34 cellular contexts compared by ENCODE assay signal in genomic region chr13:71485913-71486312, GRCh38.
"Had no signal": no experiment of that assay in that cellular context is flagged by ENCODE, and none has a peak within 500 bp of the region (broad histone marks: within the 10 kb centered on the region; RNA-seq: fewer than 3 reads in every experiment).

No MANE protein-coding gene starts in this region.

- H3K27ac Mint-ChIP-seq: activated CD4-positive, alpha-beta memory T cell treated with anti-CD3 and anti-CD28 coated beads, Interleukin-2, amount 10 ng/mL, durations not matched to agents 7 days and 5 days; activated CD8-positive, alpha-beta memory T cell treated with anti-CD3 and anti-CD28 coated beads, Interleukin-2, amount 10 ng/mL, durations not matched to agents 7 days and 5 days; activated naive CD4-positive, alpha-beta T cell treated with anti-CD3 and anti-CD28 coated beads, Interleukin-2, amount 10 ng/mL, durations not matched to agents 7 days and 5 days; activated naive CD8-positive, alpha-beta T cell; activated naive CD8-positive, alpha-beta T cell treated with anti-CD3 and anti-CD28 coated beads, Interleukin-2, amount 50 U/mL, for 24 hours; T-cell; T-helper 17 cell had no signal

- DNase-seq: activated CD4-positive, alpha-beta memory T cell treated with anti-CD3 and anti-CD28 coated beads, Interleukin-2, amount 10 ng/mL, durations not matched to agents 7 days and 5 days; activated CD4-positive, alpha-beta T cell treated with anti-CD3 and anti-CD28 coated beads for 1 hour; activated CD4-positive, alpha-beta T cell treated with anti-CD3 and anti-CD28 coated beads for 48 hours; activated CD4-positive, CD25-positive, alpha-beta regulatory T cell; activated CD8-positive, alpha-beta memory T cell treated with anti-CD3 and anti-CD28 coated beads for 24 hours; activated CD8-positive, alpha-beta memory T cell treated with anti-CD3 and anti-CD28 coated beads, Interleukin-2, amount 10 ng/mL, durations not matched to agents 7 days and 5 days; activated CD8-positive, alpha-beta memory T cell treated with anti-CD3 and anti-CD28 coated beads, Interleukin-2, amount 50 U/mL, for 48 hours; activated effector memory CD4-positive, alpha-beta T cell treated with Interleukin-2 at 50 U/mL for 16 hours; activated naive CD4-positive, alpha-beta T cell treated with anti-CD3 and anti-CD28 coated beads, Interleukin-2, amount 10 ng/mL, durations not matched to agents 7 days and 5 days; activated naive CD8-positive, alpha-beta T cell treated with anti-CD3 and anti-CD28 coated beads, Interleukin-2, amount 50 U/mL, for 24 hours; activated T-cell treated with anti-CD3 and anti-CD28 coated beads, Interleukin-2, amount 50 U/mL, for 48 hours; aorta; brain microvascular endothelial cell; central memory CD4-positive, alpha-beta T cell; Karpas-422; NCI-H1105; NCI-H1417 treated with DMSO at 0.1 percent for 48 hours; NCI-H1694; NCI-H2029; NCI-H2171; NCI-H510A; NCI-H526; NCI-H748 treated with DMSO at 0.1 percent for 48 hours; NK-92 treated with Interleukin-12 subunit alpha and Interleukin-12 subunit beta, amount 100 ng/mL, for 24 hours; PC-3; Peyer's patch; SIG-M5; T-cell; T-helper 17 cell; WERI-Rb-1 had no signal

- H3K27ac ChIP-seq: brain microvascular endothelial cell, Peyer's patch, RWPE1, WERI-Rb-1 had no signal

- H3K4me3 Mint-ChIP-seq: activated CD4-positive, alpha-beta memory T cell treated with anti-CD3 and anti-CD28 coated beads, Interleukin-2, amount 10 ng/mL, durations not matched to agents 7 days and 5 days; activated CD8-positive, alpha-beta memory T cell treated with anti-CD3 and anti-CD28 coated beads, Interleukin-2, amount 10 ng/mL, durations not matched to agents 7 days and 5 days; activated naive CD4-positive, alpha-beta T cell treated with anti-CD3 and anti-CD28 coated beads, Interleukin-2, amount 10 ng/mL, durations not matched to agents 7 days and 5 days; activated naive CD8-positive, alpha-beta T cell; activated naive CD8-positive, alpha-beta T cell treated with anti-CD3 and anti-CD28 coated beads, Interleukin-2, amount 50 U/mL, for 24 hours; T-cell; T-helper 17 cell had no signal

- H3K4me1 Mint-ChIP-seq: activated CD4-positive, alpha-beta memory T cell treated with anti-CD3 and anti-CD28 coated beads, Interleukin-2, amount 10 ng/mL, durations not matched to agents 7 days and 5 days; activated CD8-positive, alpha-beta memory T cell treated with anti-CD3 and anti-CD28 coated beads, Interleukin-2, amount 10 ng/mL, durations not matched to agents 7 days and 5 days; activated naive CD4-positive, alpha-beta T cell treated with anti-CD3 and anti-CD28 coated beads, Interleukin-2, amount 10 ng/mL, durations not matched to agents 7 days and 5 days; activated naive CD8-positive, alpha-beta T cell treated with anti-CD3 and anti-CD28 coated beads, Interleukin-2, amount 50 U/mL, for 24 hours; T-cell; T-helper 17 cell had no signal

- H3K4me1 ChIP-seq: Peyer's patch had no signal

- H3K27me3 Mint-ChIP-seq: activated CD4-positive, alpha-beta memory T cell treated with anti-CD3 and anti-CD28 coated beads, Interleukin-2, amount 10 ng/mL, durations not matched to agents 7 days and 5 days; activated CD8-positive, alpha-beta memory T cell treated with anti-CD3 and anti-CD28 coated beads, Interleukin-2, amount 10 ng/mL, durations not matched to agents 7 days and 5 days; activated naive CD4-positive, alpha-beta T cell treated with anti-CD3 and anti-CD28 coated beads, Interleukin-2, amount 10 ng/mL, durations not matched to agents 7 days and 5 days; activated naive CD8-positive, alpha-beta T cell; activated naive CD8-positive, alpha-beta T cell treated with anti-CD3 and anti-CD28 coated beads, Interleukin-2, amount 50 U/mL, for 24 hours; T-cell; T-helper 17 cell had no signal

- H3K4me3 ChIP-seq: Peyer's patch had no signal

- H3K9me3 ChIP-seq: Peyer's patch had no signal

- H3K36me3 ChIP-seq: brain microvascular endothelial cell, Peyer's patch, WERI-Rb-1 had no signal

- H3K27me3 ChIP-seq: brain microvascular endothelial cell, Peyer's patch had no signal

- H3K36me3 Mint-ChIP-seq: activated CD8-positive, alpha-beta memory T cell treated with anti-CD3 and anti-CD28 coated beads, Interleukin-2, amount 10 ng/mL, durations not matched to agents 7 days and 5 days; activated naive CD4-positive, alpha-beta T cell treated with anti-CD3 and anti-CD28 coated beads, Interleukin-2, amount 10 ng/mL, durations not matched to agents 7 days and 5 days; activated naive CD8-positive, alpha-beta T cell; T-cell had no signal

- ATAC-seq: activated CD8-positive, alpha-beta memory T cell treated with anti-CD3 and anti-CD28 coated beads, Interleukin-2, amount 10 ng/mL, durations not matched to agents 7 days and 5 days; activated naive CD8-positive, alpha-beta T cell treated with anti-CD3 and anti-CD28 coated beads, Interleukin-2, amount 50 U/mL, for 24 hours; PC-3; Right ventricle myocardium inferior; SK-N-SH treated with all-trans-retinoic acid at 6 μM for 48 hours; T-cell; T-helper 17 cell had no signal

- H3K9me3 Mint-ChIP-seq: activated CD4-positive, alpha-beta memory T cell treated with anti-CD3 and anti-CD28 coated beads, Interleukin-2, amount 10 ng/mL, durations not matched to agents 7 days and 5 days; activated naive CD4-positive, alpha-beta T cell treated with anti-CD3 and anti-CD28 coated beads, Interleukin-2, amount 10 ng/mL, durations not matched to agents 7 days and 5 days; activated naive CD8-positive, alpha-beta T cell treated with anti-CD3 and anti-CD28 coated beads, Interleukin-2, amount 50 U/mL, for 24 hours; T-cell had no signal
